ENCODE assay signal across 12 cellular contexts in the genomic region with DNA sequence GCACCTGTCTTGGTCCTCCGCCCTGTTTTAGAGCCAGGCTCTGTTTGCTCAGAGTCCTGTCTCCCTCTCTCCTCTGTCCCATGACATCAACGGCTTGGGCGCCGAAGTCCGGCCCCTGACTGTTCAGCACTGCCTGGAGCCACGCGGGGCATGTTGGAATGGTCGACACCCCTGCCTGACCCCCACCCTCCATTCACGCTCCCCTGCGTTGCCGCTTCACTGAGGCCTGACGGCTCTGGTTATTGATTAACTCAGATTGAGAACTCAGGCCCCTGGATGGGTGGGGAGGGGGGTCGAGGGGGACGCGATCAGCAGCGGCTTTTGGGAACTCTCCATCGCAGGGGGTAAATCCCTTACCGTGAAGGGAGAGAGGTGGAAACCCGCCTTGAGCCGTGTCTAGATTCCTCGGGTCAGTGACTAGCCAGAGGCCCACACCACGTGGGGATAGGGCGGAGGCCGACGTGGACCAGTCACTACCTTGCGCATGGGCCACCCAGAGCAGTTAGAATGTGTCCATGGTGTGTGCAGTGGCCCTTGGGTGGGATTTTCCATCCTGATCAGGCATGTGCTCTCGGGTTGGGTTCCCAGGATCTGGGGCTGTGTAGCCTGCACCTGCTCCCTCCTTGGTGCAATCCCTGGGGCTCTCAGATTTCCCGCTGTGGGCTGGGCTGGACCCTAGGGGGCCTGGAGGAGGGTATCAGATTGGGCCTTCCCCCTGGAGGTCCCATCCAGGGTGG. TPM values are rescaled to one million over a fixed set of nuclear protein-coding genes. Genes with fewer than 3 reads are reported as not detected.
DNase-seq lines count a peak whose midpoint lies in the region; ATAC-seq, FAIRE-seq and TF ChIP-seq lines count a peak whose summit lies in the region.
"Had no signal": no experiment of that assay in that cellular context is flagged by ENCODE, and none has a peak within 500 bp of the region (broad histone marks: within the 10 kb centered on the region; RNA-seq: fewer than 3 reads in every experiment).

No MANE protein-coding gene starts in this region.

- intact Hi-C loops in left lung (cut with DNase I): no loop called here

- no peak for ATAC-seq in left lung
- no peak for ATAC-seq in stimulated activated effector memory CD8-positive, alpha-beta T cell treated with anti-CD3 and anti-CD28 coated beads, Interleukin-12 subunit alpha, Interleukin-12 subunit beta, amount 100 ng/mL, for 72 hours
- no peak for ATAC-seq in GM19467 (IDR thresholded peaks at IDR 0.05; ENCODE audit: unreplicated experiment)

- H3K9me3 ChIP-seq in astrocyte (ENCODE audit: insufficient read depth, low read depth, low read length) (no peaks in the 10 kb centered on the region), left lung (no peaks in the 10 kb centered on the region)
- H3K9me3 ChIP-seq: thyroid gland had no signal

- H4K20me1 ChIP-seq in astrocyte (ENCODE audit: insufficient read depth, low read length): no peaks in the 10 kb centered on the region

- no peak for TF ChIP-seq CTCF in astrocyte (IDR thresholded peaks at IDR 0.05; ENCODE audit: insufficient read depth, low read depth, low read length)
- no peak for TF ChIP-seq CTCF in left lung (IDR thresholded peaks at IDR 0.05)

- peak overlapping the region; percentile 10 for H3K4me3 Mint-ChIP-seq in activated T-cell treated with anti-CD3 and anti-CD28 coated beads, Interleukin-2, amount 50 U/mL, for 24 hours
- H3K4me3 Mint-ChIP-seq in astrocyte (ENCODE audit: unreplicated experiment): no peak overlapping the region
- peak overlapping the region; percentile 39 for H3K4me3 Mint-ChIP-seq in stimulated activated effector memory CD8-positive, alpha-beta T cell treated with anti-CD3 and anti-CD28 coated beads, Interleukin-12 subunit alpha, Interleukin-12 subunit beta, amount 100 ng/mL, for 72 hours

- no peaks in the 10 kb centered on the region for H3K79me2 ChIP-seq in astrocyte (ENCODE audit: insufficient read depth, low read length)

- H3K4me1 ChIP-seq in astrocyte (ENCODE audit: insufficient read depth, low read length) (peaks cover 2% of the 10 kb centered on the region), left lung (peaks cover 8 to 17% of the 10 kb centered on the region in 2 donors)

- H3K27me3 Mint-ChIP-seq in activated T-cell treated with anti-CD3 and anti-CD28 coated beads, Interleukin-2, amount 50 U/mL, for 24 hours: peaks cover 51% of the 10 kb centered on the region
- H3K27me3 Mint-ChIP-seq in astrocyte (ENCODE audit: low read depth, unreplicated experiment): peaks cover 73% of the 10 kb centered on the region

- peaks cover 8% of the 10 kb centered on the region for H3K4me1 Mint-ChIP-seq in activated T-cell treated with anti-CD3 and anti-CD28 coated beads, Interleukin-2, amount 50 U/mL, for 24 hours (ENCODE audit: low read depth)
- H3K4me1 Mint-ChIP-seq in astrocyte (ENCODE audit: low read depth, unreplicated experiment): peaks cover 1% of the 10 kb centered on the region
- peaks cover 5% of the 10 kb centered on the region for H3K4me1 Mint-ChIP-seq in stimulated activated effector memory CD8-positive, alpha-beta T cell treated with anti-CD3 and anti-CD28 coated beads, Interleukin-12 subunit alpha, Interleukin-12 subunit beta, amount 100 ng/mL, for 72 hours

- no peak for FAIRE-seq in astrocyte (lab: Jason Lieb, UNC)

- no peak overlapping the region for H3K9ac ChIP-seq in astrocyte (ENCODE audit: low read length)

- no peak overlapping the region for H3K4me3 ChIP-seq in astrocyte (ENCODE audit: insufficient read depth, low read depth, low read length)
- peak overlapping the region; percentile 36 to 40 for H3K4me3 ChIP-seq in left lung

- no peak overlapping the region for H3K27ac Mint-ChIP-seq in activated T-cell treated with anti-CD3 and anti-CD28 coated beads, Interleukin-2, amount 50 U/mL, for 24 hours
- H3K27ac Mint-ChIP-seq in astrocyte (ENCODE audit: unreplicated experiment): peak overlapping the region; percentile 62
- H3K27ac Mint-ChIP-seq in stimulated activated effector memory CD8-positive, alpha-beta T cell treated with anti-CD3 and anti-CD28 coated beads, Interleukin-12 subunit alpha, Interleukin-12 subunit beta, amount 100 ng/mL, for 72 hours: no peak overlapping the region

- no peaks in the 10 kb centered on the region for H3K36me3 Mint-ChIP-seq in activated T-cell treated with anti-CD3 and anti-CD28 coated beads, Interleukin-2, amount 50 U/mL, for 24 hours (ENCODE audit: low read depth)
- H3K36me3 Mint-ChIP-seq in astrocyte (ENCODE audit: low read depth, unreplicated experiment): no peaks in the 10 kb centered on the region
- H3K36me3 Mint-ChIP-seq in stimulated activated effector memory CD8-positive, alpha-beta T cell treated with anti-CD3 and anti-CD28 coated beads, Interleukin-12 subunit alpha, Interleukin-12 subunit beta, amount 100 ng/mL, for 72 hours: no peaks in the 10 kb centered on the region

- DNase-seq in activated T-cell treated with anti-CD3 and anti-CD28 coated beads, Interleukin-2, amount 50 U/mL, for 24 hours: no peak
- DNase-seq in activated T-cell treated with anti-CD3 and anti-CD28 coated beads, Interleukin-2, amount 50 U/mL, for 1 hour: no peak
- DNase-seq in astrocyte (ENCODE audit: low read depth) (no peak), left lung (peak in 1 of 2 donors; percentile 65), NCI-H510A treated with DMSO at 0.1 percent for 48 hours (lab: John Stamatoyannopoulos, UW) (no peak), foreskin melanocyte (no peak)
- no peak for DNase-seq in stimulated activated effector memory CD8-positive, alpha-beta T cell treated with anti-CD3 and anti-CD28 coated beads, Interleukin-12 subunit alpha, Interleukin-12 subunit beta, amount 100 ng/mL, for 72 hours (ENCODE audit: low spot score in 2 of 2)
- DNase-seq: amygdala, NCI-H1694 treated with DMSO at 0.1 percent for 48 hours had no signal

- H2AFZ ChIP-seq in astrocyte (ENCODE audit: low read depth, low read length): no peak overlapping the region

- H3K27ac ChIP-seq in astrocyte (ENCODE audit: low read depth, low read length): no peak overlapping the region
- H3K27ac ChIP-seq in left lung: no peak overlapping the region
- H3K27ac ChIP-seq: thyroid gland had no signal

- no peak overlapping the region for H3K4me2 ChIP-seq in astrocyte (ENCODE audit: low read length)

- H3K36me3 ChIP-seq in astrocyte (ENCODE audit: insufficient read depth, low read length) (no peaks in the 10 kb centered on the region), left lung (no peaks in the 10 kb centered on the region)
- H3K36me3 ChIP-seq: thyroid gland had no signal

- H3K9me3 Mint-ChIP-seq in activated T-cell treated with anti-CD3 and anti-CD28 coated beads, Interleukin-2, amount 50 U/mL, for 24 hours: no peaks in the 10 kb centered on the region
- H3K9me3 Mint-ChIP-seq in astrocyte (ENCODE audit: unreplicated experiment): peaks cover 3% of the 10 kb centered on the region
- no peaks in the 10 kb centered on the region for H3K9me3 Mint-ChIP-seq in stimulated activated effector memory CD8-positive, alpha-beta T cell treated with anti-CD3 and anti-CD28 coated beads, Interleukin-12 subunit alpha, Interleukin-12 subunit beta, amount 100 ng/mL, for 72 hours

- peaks cover 43% of the 10 kb centered on the region for H3K27me3 ChIP-seq in astrocyte (ENCODE audit: insufficient read depth, low read length)
- peaks cover 27 to 66% of the 10 kb centered on the region in 2 donors for H3K27me3 ChIP-seq in left lung

RNA-seq across cellular contexts. Expression of gene SMTNL2, which starts 1.0 kb away (rescaled TPM):
- 0.18 and 0.26 TPM in 2 replicates for total RNA-seq in astrocyte
- 1 to 10 TPM; 5.5 to 5.7 TPM for total RNA-seq in left lung

RNA-seq across cellular contexts. Expression of gene GGT6, which starts 25.0 kb away (rescaled TPM):
- total RNA-seq in astrocyte: not detected in 2 replicates
- total RNA-seq in left lung: 10 to 100 TPM in 1 of 2 donors, 1 to 10 TPM in 1; 1.8 to 17.4 TPM
- total RNA-seq: mesenteric fat pad had no signal

RNA-seq across cellular contexts. Expression of gene MYBBP1A, which starts 30.2 kb away (rescaled TPM):
- 70.0 and 71.1 TPM in 2 replicates for total RNA-seq in astrocyte
- 10 to 100 TPM; 34.7 to 53.8 TPM for total RNA-seq in left lung

RNA-seq across cellular contexts. Expression of gene ALOX15, which starts 56.1 kb away (rescaled TPM):
- total RNA-seq in astrocyte (0.07 TPM in 1 of 2 replicates, not detected in the other), left lung (1 to 10 TPM in 1 of 2 donors, under 1 TPM in 1; 0.15 to 4.8 TPM)
- total RNA-seq: mesenteric fat pad, thyroid gland had no signal
